ENCODE assay signal across 25 cellular contexts in genomic region chrY:7002566-7002965, GRCh38.
"Had no signal": no experiment of that assay in that cellular context is flagged by ENCODE, and none has a peak within 500 bp of the region (broad histone marks: within the 10 kb centered on the region; RNA-seq: fewer than 3 reads in every experiment).

No MANE protein-coding gene starts in this region.

- H3K27ac ChIP-seq: body of pancreas, breast epithelium, PC-9, RWPE1 had no signal

- H3K27me3 ChIP-seq: body of pancreas, breast epithelium had no signal

- DNase-seq: activated CD4-positive, alpha-beta T cell treated with anti-CD3 and anti-CD28 coated beads, Interleukin-2, amount 10 ng/mL, durations not matched to agents 24 days and 14 days; activated CD4-positive, alpha-beta T cell treated with anti-CD3 and anti-CD28 coated beads, Interleukin-2, amount 50 U/mL, for 4 hours; activated CD8-positive, alpha-beta T cell treated with anti-CD3 and anti-CD28 coated beads for 36 hours; activated effector memory CD4-positive, alpha-beta T cell treated with anti-CD3 and anti-CD28 coated beads, Interleukin-2, amount 50 U/mL, for 16 hours; activated naive CD4-positive, alpha-beta T cell; activated naive CD8-positive, alpha-beta T cell treated with anti-CD3 and anti-CD28 coated beads, Interleukin-2, amount 10 ng/mL, durations not matched to agents 7 days and 5 days; activated T-cell treated with anti-CD3 and anti-CD28 coated beads, Interleukin-2, amount 50 U/mL, for 1 hour; activated T-cell treated with anti-CD3 and anti-CD28 coated beads, Interleukin-2, amount 50 U/mL, for 72 hours; body of pancreas; cerebellar nuclear complex; NCI-H1092; NCI-H1436 treated with DMSO at 0.1 percent for 48 hours; NCI-H1694 treated with DMSO at 0.1 percent for 48 hours; NCI-H2029 treated with DMSO at 0.1 percent for 48 hours; NCI-H2107; NCI-H2171; NCI-H510A; NCI-H526; NCI-H748 treated with DMSO at 0.1 percent for 48 hours; NK-92 treated with Interleukin-12 subunit alpha and Interleukin-12 subunit beta, amount 100 ng/mL, for 24 hours; PC-9; SIG-M5; T1000 had no signal

- H3K36me3 ChIP-seq: breast epithelium had no signal

- H3K4me3 ChIP-seq: body of pancreas, breast epithelium, PC-9 had no signal

- H3K9me3 ChIP-seq: body of pancreas, breast epithelium had no signal
